Comparison of ENCODE assay signal across 27 cellular contexts in the genomic region with DNA sequence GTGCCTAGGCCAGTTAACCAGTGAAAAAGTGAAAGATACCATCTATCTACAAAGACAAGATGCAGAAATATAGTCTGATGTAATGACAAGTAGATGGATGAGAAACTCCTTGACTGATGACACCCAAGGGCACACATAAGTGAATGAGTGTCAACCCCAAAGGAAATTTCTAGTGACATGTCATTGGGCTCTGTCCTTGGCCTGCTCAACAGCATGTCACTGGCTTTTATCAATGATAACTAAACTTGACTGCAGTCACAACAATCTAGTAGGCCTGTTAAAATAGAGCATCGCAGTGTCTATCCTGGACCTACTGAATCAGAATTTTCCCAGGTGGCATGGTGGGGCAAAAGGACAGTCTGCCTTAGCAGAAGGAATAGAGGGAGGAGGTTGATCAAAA.
"Had no signal": no experiment of that assay in that cellular context is flagged by ENCODE, and none has a peak within 500 bp of the region (broad histone marks: within the 10 kb centered on the region; RNA-seq: fewer than 3 reads in every experiment).

No MANE protein-coding gene starts in this region.

- H3K27ac Mint-ChIP-seq: dendritic cell treated with granulocyte-macrophage colony-stimulating factor and Interleukin-4, amounts not matched to agents 40 ng/mL and 50 ng/mL, for 4 days; effector memory CD8-positive, alpha-beta T cell; endodermal cell; mesothelial cell of epicardium had no signal

- H3K9me3 ChIP-seq: colonic mucosa, esophagus squamous epithelium, gastrocnemius medialis, heart right ventricle, left lung, lower lobe of right lung, mucosa of descending colon had no signal

- ATAC-seq: effector memory CD8-positive, alpha-beta T cell; esophagus mucosa; gastrocnemius medialis; heart right ventricle; left cardiac atrium; left lung; left ventricle myocardium superior; lower lobe of right lung; mucosa of descending colon had no signal

- H3K36me3 Mint-ChIP-seq: mesothelial cell of epicardium had no signal

- H3K4me1 ChIP-seq: colonic mucosa, esophagus squamous epithelium, gastrocnemius medialis, left lung, lower lobe of right lung had no signal

- H3K9me3 Mint-ChIP-seq: endodermal cell, mesothelial cell of epicardium had no signal

- H3K36me3 ChIP-seq: colonic mucosa, gastrocnemius medialis, heart right ventricle, left lung, lower lobe of right lung had no signal

- H3K27ac ChIP-seq: colonic mucosa, epithelial cell of prostate, esophagus squamous epithelium, gastrocnemius medialis, heart right ventricle, left lung, lower lobe of right lung had no signal

- DNase-seq: colonic mucosa; cortex of kidney; effector CD8-positive, alpha-beta T cell; effector memory CD8-positive, alpha-beta T cell; endodermal cell; erythroblast; esophagus squamous epithelium; foreskin fibroblast; foreskin melanocyte; gastrocnemius medialis; glutamatergic neuron; head of caudate nucleus; heart right ventricle; hippocampal formation; left cardiac atrium; left lung; left ventricle myocardium superior; lower lobe of right lung; mesenchymal stem cell; mucosa of descending colon had no signal

- H3K4me3 ChIP-seq: colonic mucosa, esophagus squamous epithelium, gastrocnemius medialis, heart right ventricle, left lung, lower lobe of right lung, mucosa of descending colon had no signal

- H3K27me3 ChIP-seq: colonic mucosa, esophagus squamous epithelium, gastrocnemius medialis, heart right ventricle, left lung had no signal

- H3K4me3 Mint-ChIP-seq: dendritic cell treated with granulocyte-macrophage colony-stimulating factor and Interleukin-4, amounts not matched to agents 40 ng/mL and 50 ng/mL, for 4 days; effector memory CD8-positive, alpha-beta T cell; endodermal cell; mesothelial cell of epicardium had no signal

- FAIRE-seq: endometrium, islet of Langerhans, keratinocyte had no signal

- H3K27me3 Mint-ChIP-seq: dendritic cell treated with granulocyte-macrophage colony-stimulating factor and Interleukin-4, amounts not matched to agents 40 ng/mL and 50 ng/mL, for 4 days; effector memory CD8-positive, alpha-beta T cell had no signal
